Comparison of ENCODE assay signal across 9 cellular contexts in the genomic region with DNA sequence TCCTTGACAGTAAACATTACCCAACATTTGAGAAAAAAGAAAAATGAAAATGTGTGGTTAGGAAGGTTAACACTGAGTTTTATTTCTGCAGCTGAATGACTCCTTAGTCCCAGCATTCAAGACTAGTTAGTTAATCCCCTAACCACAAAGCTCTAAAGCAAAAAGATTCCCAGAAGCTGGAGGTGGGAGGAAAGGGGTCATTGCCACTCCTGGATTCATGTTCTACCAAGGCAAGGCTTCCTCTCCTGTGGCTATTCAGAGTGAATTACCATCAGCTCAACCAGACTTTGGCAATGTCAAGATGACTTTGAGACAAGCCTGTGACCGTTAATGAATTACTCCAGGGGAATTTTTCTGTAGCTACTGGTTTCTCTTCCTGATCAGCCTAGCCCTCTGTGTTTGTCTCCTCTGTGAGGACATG.
DNase-seq lines count a peak whose midpoint lies in the region; ATAC-seq and TF ChIP-seq lines count a peak whose summit lies in the region.
"Had no signal": no experiment of that assay in that cellular context is flagged by ENCODE, and none has a peak within 500 bp of the region (broad histone marks: within the 10 kb centered on the region; RNA-seq: fewer than 3 reads in every experiment).

No MANE protein-coding gene starts in this region.

- no peak for DNase-seq in activated naive CD4-positive, alpha-beta T cell treated with anti-CD3 and anti-CD28 coated beads, Interleukin-2, amount 10 ng/mL, durations not matched to agents 7 days and 5 days
- DNase-seq in activated naive CD4-positive, alpha-beta T cell treated with Interleukin-2 at 50 U/mL for 16 hours, result no peak
- DNase-seq in OCI-M1 (lab: John Stamatoyannopoulos, UW) (no peak), germinal center (ENCODE audit: low spot score) (no peak), NK-92 (lab: John Stamatoyannopoulos, UW; ENCODE audit: unreplicated experiment) (no peak)

- H3K4me3 Mint-ChIP-seq in activated naive CD4-positive, alpha-beta T cell treated with anti-CD3 and anti-CD28 coated beads, Interleukin-2, amount 10 ng/mL, durations not matched to agents 7 days and 5 days, result no peak overlapping the region

- CTCF ChIA-PET in activated naive CD4-positive, alpha-beta T cell treated with anti-CD3 and anti-CD28 coated beads, Interleukin-2, amount 10 ng/mL, durations not matched to agents 7 days and 5 days (lab: Charles Lee), result interaction anchor here (0.9 to 3.9 kb wide), 5 partner anchors 10 to 106 kb away, joined by 3 to 10 read pairs (median 4); no protein-coding TSS in a partner anchor

- peaks cover 90% of the 10 kb centered on the region for H3K36me3 ChIP-seq in OCI-LY1 (ENCODE audit: insufficient read depth, low read length)
- H3K36me3 ChIP-seq in thymus (ENCODE audit: control insufficient read depth, insufficient read depth), result peaks cover 65% of the 10 kb centered on the region

- no peak overlapping the region for H3K4me3 ChIP-seq in OCI-LY1 (ENCODE audit: low read depth, low read length, poor library complexity, severe bottlenecking)
- no peak overlapping the region for H3K4me3 ChIP-seq in thymus (ENCODE audit: low read length)

- H3K9me2 ChIP-seq in OCI-LY1 (ENCODE audit: low read depth, low read length), result no peaks in the 10 kb centered on the region

- no peak overlapping the region for H2AFZ ChIP-seq in OCI-LY1 (ENCODE audit: low read length)

- WGBS in thymus, result 96% methylated on average over 1 of the region's 1 CpG

- H3K4me1 ChIP-seq in OCI-LY1 (ENCODE audit: insufficient read depth, low read length, severe bottlenecking) (peaks cover 9% of the 10 kb centered on the region), thymus (ENCODE audit: control insufficient read depth, insufficient read depth, low read length) (peaks cover 51% of the 10 kb centered on the region)

- peak overlapping the region; percentile 97 for H3K27ac Mint-ChIP-seq in activated naive CD4-positive, alpha-beta T cell treated with anti-CD3 and anti-CD28 coated beads, Interleukin-2, amount 10 ng/mL, durations not matched to agents 7 days and 5 days
- H3K27ac Mint-ChIP-seq: progenitor cell of endocrine pancreas had no signal

- TF ChIP-seq CTCF in OCI-LY1 (IDR thresholded peaks at IDR 0.05; ENCODE audit: low read length), result no peak

- H3K27me3 ChIP-seq in OCI-LY1 (ENCODE audit: insufficient read depth, low read length) (no peaks in the 10 kb centered on the region), thymus (ENCODE audit: control insufficient read depth, insufficient read depth) (no peaks in the 10 kb centered on the region)

- H3K9me3 Mint-ChIP-seq in activated naive CD4-positive, alpha-beta T cell treated with anti-CD3 and anti-CD28 coated beads, Interleukin-2, amount 10 ng/mL, durations not matched to agents 7 days and 5 days, result no peaks in the 10 kb centered on the region

- H3K27me3 Mint-ChIP-seq in activated naive CD4-positive, alpha-beta T cell treated with anti-CD3 and anti-CD28 coated beads, Interleukin-2, amount 10 ng/mL, durations not matched to agents 7 days and 5 days, result no peaks in the 10 kb centered on the region

- H3K27ac ChIP-seq in OCI-LY1 (ENCODE audit: low read depth, low read length, poor library complexity, severe bottlenecking) (peak overlapping the region; percentile 43), thymus (ENCODE audit: low read depth) (peak overlapping the region; percentile 31)

- H3K9me3 ChIP-seq in OCI-LY1 (ENCODE audit: low read length) (no peaks in the 10 kb centered on the region), thymus (ENCODE audit: control insufficient read depth) (no peaks in the 10 kb centered on the region)

- no peak overlapping the region for H3K9ac ChIP-seq in OCI-LY1 (ENCODE audit: low read length)

- no peak overlapping the region for H3K4me2 ChIP-seq in OCI-LY1 (ENCODE audit: low read length)

- peak; percentile 84 for ATAC-seq in HG02852 (IDR thresholded peaks at IDR 0.05; ENCODE audit: unreplicated experiment)

- peaks cover 93% of the 10 kb centered on the region for H3K4me1 Mint-ChIP-seq in activated naive CD4-positive, alpha-beta T cell treated with anti-CD3 and anti-CD28 coated beads, Interleukin-2, amount 10 ng/mL, durations not matched to agents 7 days and 5 days

- H3K36me3 Mint-ChIP-seq in activated naive CD4-positive, alpha-beta T cell treated with anti-CD3 and anti-CD28 coated beads, Interleukin-2, amount 10 ng/mL, durations not matched to agents 7 days and 5 days, result peaks cover 81% of the 10 kb centered on the region

- H4K20me1 ChIP-seq in OCI-LY1 (ENCODE audit: insufficient read depth, low read length), result no peaks in the 10 kb centered on the region

- H3F3A ChIP-seq in OCI-LY1 (ENCODE audit: insufficient read depth, low read length), result no peaks in the 10 kb centered on the region

- H3K79me2 ChIP-seq in OCI-LY1 (ENCODE audit: insufficient read depth, low read length), result no peaks in the 10 kb centered on the region
